ENCODE assay signal across 1 cellular context in genomic region chr5:43631182-43631910, GRCh38.
TF ChIP-seq lines count a peak whose summit lies in the region.

No MANE protein-coding gene starts in this region.

TF ChIP-seq in GM23338, 12 proteins besides CTCF, POLR2A, EP300 and RAD21 (continued from another document):
- TF ChIP-seq ZNF462 (CRISPR knock-in tag; IDR thresholded peaks at IDR 0.05): no peak
- TF ChIP-seq NANOG (IDR thresholded peaks at IDR 0.05; ENCODE audit: borderline replicate concordance): no peak
- no peak for TF ChIP-seq EZH2phosphoT487 (IDR thresholded peaks at IDR 0.05; ENCODE audit: unreplicated experiment)
- no peak for TF ChIP-seq JUNB (IDR thresholded peaks at IDR 0.05; ENCODE audit: unreplicated experiment)
- no peak for TF ChIP-seq STAT1 (IDR thresholded peaks at IDR 0.05; ENCODE audit: unreplicated experiment)
- no peak for TF ChIP-seq ETS1 (IDR thresholded peaks at IDR 0.05)
- no peak for TF ChIP-seq ZNF331 (CRISPR knock-in tag; IDR thresholded peaks at IDR 0.05; ENCODE audit: low read depth)
- no peak for TF ChIP-seq POLR2AphosphoS5 (IDR thresholded peaks at IDR 0.05; ENCODE audit: low read depth)
- no peak for TF ChIP-seq ZNF114 (CRISPR knock-in tag; IDR thresholded peaks at IDR 0.05)
- no peak for TF ChIP-seq CREB1 (CRISPR knock-in tag; IDR thresholded peaks at IDR 0.05; ENCODE audit: low read depth)
